ENCODE assay signal across 9 cellular contexts in genomic region chr5:177494356-177495195, GRCh38. TPM values are rescaled to one million over a fixed set of nuclear protein-coding genes. Genes with fewer than 3 reads are reported as not detected.
A peak's percentile ranks its signal among the peaks of the same experiment; 100 is the strongest.
DNase-seq lines count a peak whose midpoint lies in the region; ATAC-seq and TF ChIP-seq lines count a peak whose summit lies in the region.
"Had no signal": no experiment of that assay in that cellular context is flagged by ENCODE, and none has a peak within 500 bp of the region (broad histone marks: within the 10 kb centered on the region; RNA-seq: fewer than 3 reads in every experiment).

No MANE protein-coding gene starts in this region.

- DNase-seq in AG04449 (ENCODE audit: low read depth, low spot score) (no peak), H9 (peak; percentile 86), SKM-1 treated with dmso at 0.1 percent for 144 hours (lab: John Stamatoyannopoulos, UW; ENCODE audit: unreplicated experiment) (peak; percentile 86), natural killer cell (no peak), NCI-H510A treated with DMSO at 0.1 percent for 48 hours (lab: John Stamatoyannopoulos, UW) (no peak), HEK293T (ENCODE audit: extremely low spot score) (no peak), NCI-H128 (lab: John Stamatoyannopoulos, UW; ENCODE audit: unreplicated experiment) (no peak)

- H3K4me3 ChIP-seq in AG04449 (ENCODE audit: low read depth, low read length), result peak overlapping the region; percentile 93
- no peak overlapping the region for H3K4me3 ChIP-seq in esophagus (ENCODE audit: low read depth in 1 of 2, low read length in 2 of 2)
- H3K4me3 ChIP-seq: HAP-1 had no signal

- no peak overlapping the region; the same call in 1 of the 2 replicates for H3K4ac ChIP-seq in H9 (ENCODE audit: low read depth, low read length)

- intact Hi-C loops in natural killer cell (cut with micrococcal nuclease), result loop anchor here (10.0 kb wide), 1 partner anchor 380 kb away; no protein-coding TSS in a partner anchor

- no peak overlapping the region for H2AFZ ChIP-seq in H9 (ENCODE audit: low read length)

- H3K27ac ChIP-seq in H9 (ENCODE audit: insufficient read length, low read depth, low read length), result no peak overlapping the region
- H3K27ac ChIP-seq in esophagus (ENCODE audit: low read depth in 2 of 2, low read length in 1 of 2), result peak overlapping the region; percentile 70 to 84

- H3K56ac ChIP-seq in H9 (ENCODE audit: insufficient read length, low read depth, low read length), result no peak overlapping the region

- H2BK120ac ChIP-seq in H9 (ENCODE audit: low read depth, low read length, poor library complexity, severe bottlenecking), result peak overlapping the region; percentile 63

- no peaks in the 10 kb centered on the region for H3K79me2 ChIP-seq in H9 (ENCODE audit: insufficient read depth, low read length)

- H3K23me2 ChIP-seq in H9 (ENCODE audit: insufficient read length, low read depth, low read length, poor library complexity, severe bottlenecking), result peaks cover 4% of the 10 kb centered on the region

- H2BK20ac ChIP-seq in H9 (ENCODE audit: low read depth, low read length, poor library complexity, severe bottlenecking), result no peak overlapping the region

- H3K4me1 Mint-ChIP-seq in H9 (peaks cover 30 to 55% of the 10 kb centered on the region in 2 experiments), natural killer cell (peaks cover 14 to 51% of the 10 kb centered on the region in 2 donors)

- H3K4me1 ChIP-seq in H9 (ENCODE audit: insufficient read depth, low read length) (peaks cover 5% of the 10 kb centered on the region; the same call in 1 of the 2 replicates), esophagus (ENCODE audit: control insufficient read depth in 2 of 2, insufficient read depth in 2 of 2, low read length in 1 of 2) (peaks cover 3 to 13% of the 10 kb centered on the region in 2 donors)

- no peak overlapping the region for H2BK15ac ChIP-seq in H9 (ENCODE audit: low read depth, low read length)

- TF ChIP-seq CTCF in AG04449 (IDR thresholded peaks at IDR 0.05; ENCODE audit: insufficient read depth, low read length, missing control alignments) (peak; percentile 69), H9 (conservative IDR thresholded peaks at IDR 0.05) (peak; percentile 45; the same call in 2 of the 3 replicates), natural killer cell (IDR thresholded peaks at IDR 0.05) (no peak)

- H4K5ac ChIP-seq in H9 (ENCODE audit: insufficient read length, low read depth, low read length), result no peak overlapping the region

- H3K23ac ChIP-seq in H9 (ENCODE audit: insufficient read length, low read depth, low read length), result no peak overlapping the region

- H2AK5ac ChIP-seq in H9 (ENCODE audit: insufficient read length, low read length), result no peak overlapping the region

- H3K27me3 Mint-ChIP-seq in H9 (ENCODE audit: low read depth) (peaks cover 18% of the 10 kb centered on the region), natural killer cell (ENCODE audit: low read depth in 2 of 2) (peaks cover 8 to 10% of the 10 kb centered on the region in 2 donors)

- no peak overlapping the region for H4K8ac ChIP-seq in H9 (replicated peaks; ENCODE audit: insufficient read length, low read depth, low read length)

- no peak overlapping the region for H3T11ph ChIP-seq in H9 (ENCODE audit: low read length)

- H3K36me3 Mint-ChIP-seq in H9 (ENCODE audit: insufficient read depth in 1 of 3, low read depth in 3 of 3), result peaks cover 25 to 41% (median 36%) of the 10 kb centered on the region in 3 experiments
- H3K36me3 Mint-ChIP-seq in natural killer cell, result no peaks in the 10 kb centered on the region

- H3K14ac ChIP-seq in H9 (ENCODE audit: insufficient read depth, low read length), result peak overlapping the region; percentile 41

- CTCF ChIA-PET in AG04449 (lab: Yijun Ruan, JAX) (interaction anchor here (0.9 to 16.4 kb wide), 9 partner anchors 8 to 382 kb away, joined by 3 to 261 read pairs (median 4); partner anchors contain the start of gene DBN1), HEK293T (lab: Yijun Ruan, JAX) (interaction anchor here (0.5 to 3.8 kb wide), 10 partner anchors 22 to 441 kb away, joined by 3 to 23 read pairs (median 4); no protein-coding TSS in a partner anchor)

- H3K9me3 Mint-ChIP-seq in H9 (no peaks in the 10 kb centered on the region; a peak in 1 of 5 replicates), natural killer cell (no peaks in the 10 kb centered on the region)

- H3K4me3 Mint-ChIP-seq in H9 (peak overlapping the region; percentile 32 to 75; a peak in 2 of 5 replicates), natural killer cell (no peak overlapping the region)

- peaks cover 0 to 23% of the 10 kb centered on the region in 2 donors for H3K36me3 ChIP-seq in esophagus (ENCODE audit: control insufficient read depth in 2 of 2, insufficient read depth in 2 of 2, low read length in 1 of 2)

- H3K27ac Mint-ChIP-seq in H9 (peak overlapping the region in 2 of 3 experiments; percentile 72 to 75; a peak in 5 of 7 replicates), natural killer cell (peak overlapping the region in 1 of 2 donors; percentile 80)

- H3K18ac ChIP-seq in H9 (ENCODE audit: insufficient read length, low read depth, low read length), result peak overlapping the region; percentile 64

- no peaks in the 10 kb centered on the region; the same call in 1 of the 2 replicates for H3K27me3 ChIP-seq in H9 (ENCODE audit: insufficient read depth, low read length)
- no peaks in the 10 kb centered on the region for H3K27me3 ChIP-seq in esophagus (ENCODE audit: control insufficient read depth in 1 of 2, insufficient read depth in 2 of 2, low read length in 2 of 2)

- H3K9me3 ChIP-seq in H9 (ENCODE audit: control insufficient read depth, low read depth, low read length), result no peaks in the 10 kb centered on the region
- no peaks in the 10 kb centered on the region for H3K9me3 ChIP-seq in esophagus (ENCODE audit: control insufficient read depth in 2 of 2, insufficient read depth in 1 of 2, low read depth in 1 of 2, low read length in 1 of 2)
- H3K9me3 ChIP-seq: HAP-1 had no signal

- no peak overlapping the region for H2BK12ac ChIP-seq in H9 (ENCODE audit: insufficient read length, low read depth, low read length)

- POLR2A ChIA-PET in AG04449 (lab: Yijun Ruan, JAX), result interaction anchor here (0.9 to 15.7 kb wide), 14 partner anchors 15 to 185 kb away, joined by 3 to 401 read pairs (median 6); partner anchors contain the start of genes DBN1, DOK3 and TMED9
- POLR2A ChIA-PET in HEK293T (lab: Yijun Ruan, JAX), result interaction anchor here (0.9 to 3.7 kb wide), 7 partner anchors 9 to 105 kb away, joined by 3 to 21 read pairs (median 4); partner anchors contain the start of genes B4GALT7, DDX41 and GRK6

- H2BK5ac ChIP-seq in H9 (ENCODE audit: insufficient read length, low read length), result no peak overlapping the region

- peak in 2 of 3 donors; percentile 6 to 59 for ATAC-seq in natural killer cell

- no peak overlapping the region for H4K91ac ChIP-seq in H9 (ENCODE audit: insufficient read length, low read depth, low read length)

- no CpG with 5 or more reads among the region's 11 CpGs for WGBS in H9 (ENCODE audit: extremely low coverage, insufficient read length, low lambda C conversion rate)
- WGBS in esophagus, 2 donors, result 44 to 49% methylated on average over 11 of the region's 11 CpGs

- H4K20me1 ChIP-seq in H9 (ENCODE audit: control insufficient read depth, insufficient read depth, insufficient read length), result no peaks in the 10 kb centered on the region

- H3K9ac ChIP-seq in H9 (ENCODE audit: extremely low read depth, insufficient read length, low read length), result no peak overlapping the region

- no peak overlapping the region for H3K4me2 ChIP-seq in H9 (ENCODE audit: insufficient read depth, insufficient read length, low read length)

- no peaks in the 10 kb centered on the region for H3K79me1 ChIP-seq in H9 (ENCODE audit: insufficient read depth, low read depth, low read length, poor library complexity, severe bottlenecking)

TF ChIP-seq in HEK293T, 16 proteins besides CTCF, POLR2A, EP300 and RAD21:
- no peak for TF ChIP-seq HDGF (IDR thresholded peaks at IDR 0.05; ENCODE audit: borderline replicate concordance)
- TF ChIP-seq FOXK2 (IDR thresholded peaks at IDR 0.05), result no peak
- TF ChIP-seq SP1 (IDR thresholded peaks at IDR 0.05), result no peak
- no peak for TF ChIP-seq TARDBP (IDR thresholded peaks at IDR 0.05)

RNA-seq across cellular contexts. Expression of gene PDLIM7, which starts 2.8 kb away (rescaled TPM):
- total RNA-seq in H9 (2021) (134 and 137 TPM in 2 replicates), natural killer cell (10 to 100 TPM in 2 of 3 donors, 1 to 10 TPM in 1; 9.7 to 58.7 (median 14.7) TPM)
- polyA plus RNA-seq in esophagus, result 100 to 1,000 TPM in 1 of 2 donors, 10 to 100 TPM in 1; 65.4 to 102 TPM

RNA-seq across cellular contexts. Expression of gene DOK3, which starts 15.1 kb away (rescaled TPM):
- total RNA-seq in H9 (2021), result 15.9 and 16.4 TPM in 2 replicates
- polyA plus RNA-seq in esophagus, result 1 to 10 TPM; 2.4 to 5.1 TPM
- 10 to 100 TPM in 1 of 3 donors, 1 to 10 TPM in 2; 3.5 to 19.8 (median 9.1) TPM for total RNA-seq in natural killer cell

RNA-seq across cellular contexts. Expression of gene DBN1, which starts 21.1 kb away (rescaled TPM):
- 339 and 340 TPM in 2 replicates for total RNA-seq in H9 (2021)
- 10 to 100 TPM; 18.2 to 24.7 TPM for polyA plus RNA-seq in esophagus
- 10 to 100 TPM; 13.7 to 25.2 (median 15.0) TPM for total RNA-seq in natural killer cell

RNA-seq across cellular contexts. Expression of gene DDX41, which starts 22.2 kb away (rescaled TPM):
- 125 and 133 TPM in 2 replicates for total RNA-seq in H9 (2021)
- 10 to 100 TPM; 57.0 to 73.8 TPM for polyA plus RNA-seq in esophagus
- total RNA-seq in natural killer cell, result 100 to 1,000 TPM in 1 of 3 donors, 10 to 100 TPM in 2; 66.6 to 106 (median 78.3) TPM

RNA-seq across cellular contexts. Expression of gene PRR7, which starts 48.0 kb away (rescaled TPM):
- total RNA-seq in H9 (2021), result 9.6 and 10.2 TPM in 2 replicates
- 1 to 10 TPM; 2.0 to 4.9 TPM for polyA plus RNA-seq in esophagus
- 10 to 100 TPM; 21.6 to 27.9 (median 23.3) TPM for total RNA-seq in natural killer cell

Comparison
In these comparisons a context has a peak if more than half of its experiments do, and no peak if none do; other contexts are left out.
1. DNase-seq: peak in H9 (single experiment) and SKM-1 treated with dmso at 0.1 percent for 144 hours (single experiment); none in AG04449 (single experiment), natural killer cell (single experiment), NCI-H510A treated with DMSO at 0.1 percent for 48 hours (single experiment), HEK293T (single experiment) and NCI-H128 (single experiment).
2. RNA of gene DBN1, which starts 21.1 kb away (total RNA-seq): 339 to 340 TPM in H9; 13.7 to 25.2 TPM in natural killer cell; every median in the first group is over 10 times any median in the second.